32 cellular contexts compared by ENCODE assay signal in genomic region chr3:187536185-187536584, GRCh38.
"Had no signal": no experiment of that assay in that cellular context is flagged by ENCODE, and none has a peak within 500 bp of the region (broad histone marks: within the 10 kb centered on the region; RNA-seq: fewer than 3 reads in every experiment).

No MANE protein-coding gene starts in this region.

- H3K27ac ChIP-seq: ascending aorta, cardiac muscle cell, WERI-Rb-1 had no signal

- H3K4me3 ChIP-seq: ascending aorta, cardiac muscle cell had no signal

- ATAC-seq: activated CD4-positive, alpha-beta T cell treated with anti-CD3 and anti-CD28 coated beads for 36 hours; activated CD4-positive, CD25-positive, alpha-beta regulatory T cell treated with anti-CD3 and anti-CD28 coated beads, Interleukin-2, amount 50 U/mL, for 24 hours; activated CD8-positive, alpha-beta memory T cell treated with anti-CD3 and anti-CD28 coated beads, Interleukin-2, amount 10 ng/mL, durations not matched to agents 7 days and 5 days; activated CD8-positive, alpha-beta T cell treated with anti-CD3 and anti-CD28 coated beads, Interleukin-2, amount 10 ng/mL, durations not matched to agents 7 days and 5 days; activated naive CD8-positive, alpha-beta T cell treated with anti-CD3 and anti-CD28 coated beads, Interleukin-2, amount 50 U/mL, for 24 hours; WTC11 had no signal

- H3K4me1 ChIP-seq: ascending aorta had no signal

- H3K36me3 ChIP-seq: ascending aorta, cardiac muscle cell, WERI-Rb-1 had no signal

- H3K9me3 ChIP-seq: ascending aorta had no signal

- H3K27me3 ChIP-seq: ascending aorta, cardiac muscle cell had no signal

- DNase-seq: activated CD4-positive, alpha-beta memory T cell treated with anti-CD3 and anti-CD28 coated beads, Interleukin-2, amount 10 ng/mL, durations not matched to agents 7 days and 5 days; activated CD4-positive, alpha-beta T cell treated with anti-CD3 and anti-CD28 coated beads for 1 hour; activated CD4-positive, alpha-beta T cell treated with anti-CD3 and anti-CD28 coated beads for 36 hours; activated CD4-positive, alpha-beta T cell treated with anti-CD3 and anti-CD28 coated beads for 48 hours; activated CD4-positive, alpha-beta T cell treated with anti-CD3 and anti-CD28 coated beads, Interleukin-2, amount 10 ng/mL, durations not matched to agents 7 days and 5 days; activated CD4-positive, alpha-beta T cell treated with anti-CD3 and anti-CD28 coated beads, Interleukin-2, amount 50 U/mL, for 48 hours; activated CD4-positive, CD25-positive, alpha-beta regulatory T cell; activated CD8-positive, alpha-beta memory T cell treated with anti-CD3 and anti-CD28 coated beads for 24 hours; activated CD8-positive, alpha-beta memory T cell treated with anti-CD3 and anti-CD28 coated beads, Interleukin-2, amount 10 ng/mL, durations not matched to agents 7 days and 5 days; activated CD8-positive, alpha-beta memory T cell treated with anti-CD3 and anti-CD28 coated beads, Interleukin-2, amount 50 U/mL, for 48 hours; activated CD8-positive, alpha-beta T cell treated with anti-CD3 and anti-CD28 coated beads, Interleukin-2, amount 10 ng/mL, durations not matched to agents 7 days and 5 days; activated effector memory CD4-positive, alpha-beta T cell treated with Interleukin-2 at 50 U/mL for 16 hours; activated gamma-delta T cell; activated naive CD4-positive, alpha-beta T cell treated with anti-CD3 and anti-CD28 coated beads, Interleukin-2, amount 10 ng/mL, durations not matched to agents 7 days and 5 days; activated naive CD4-positive, alpha-beta T cell treated with Interleukin-2 at 50 U/mL for 16 hours; activated naive CD8-positive, alpha-beta T cell treated with anti-CD3 and anti-CD28 coated beads, Interleukin-2, amount 10 ng/mL, durations not matched to agents 7 days and 5 days; activated naive CD8-positive, alpha-beta T cell treated with anti-CD3 and anti-CD28 coated beads, Interleukin-2, amount 50 U/mL, for 24 hours; activated T-cell treated with anti-CD3 and anti-CD28 coated beads, Interleukin-2, amount 50 U/mL, for 24 hours; activated T-cell treated with anti-CD3 and anti-CD28 coated beads, Interleukin-2, amount 50 U/mL, for 48 hours; amygdala; anterior cingulate cortex; caudate nucleus; cerebellar nuclear complex; T-helper 1 cell; T-helper 2 cell; T-helper 9 cell; WERI-Rb-1 had no signal

- FAIRE-seq: TTC549 had no signal
